In the genomic region with DNA sequence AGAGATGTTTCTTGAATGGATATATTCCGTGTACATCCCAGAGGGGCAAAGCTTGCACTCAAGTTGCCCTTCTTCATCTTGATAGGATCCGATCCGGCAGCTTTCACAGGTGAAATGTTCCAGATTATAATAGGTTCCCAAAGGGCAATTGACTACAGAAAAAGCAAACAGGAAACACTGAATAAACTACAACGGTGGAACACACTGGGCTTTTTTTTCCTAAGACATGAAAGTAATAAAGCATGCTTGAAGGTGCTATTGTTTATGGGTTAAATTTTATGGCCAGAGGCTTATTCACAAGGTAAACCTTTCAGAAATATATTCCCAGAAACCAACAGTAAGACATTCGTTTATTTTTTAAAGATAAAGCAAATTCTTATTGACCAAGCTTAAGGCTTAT, we compare ENCODE assay signal across 25 cellular contexts.
"Had no signal": no experiment of that assay in that cellular context is flagged by ENCODE, and none has a peak within 500 bp of the region (broad histone marks: within the 10 kb centered on the region; RNA-seq: fewer than 3 reads in every experiment).

No MANE protein-coding gene starts in this region.

- H3K36me3 ChIP-seq: left ventricle myocardium inferior, neutrophil, right atrium auricular region, right lobe of liver, thyroid gland, transverse colon, upper lobe of left lung, vagina had no signal

- H3K4me1 ChIP-seq: left ventricle myocardium inferior, parathyroid adenoma, psoas muscle, right atrium auricular region, right lobe of liver, stomach, testis, thyroid gland, upper lobe of left lung, vagina had no signal

- DNase-seq: hypothalamus; immature natural killer cell; kidney; left ventricle myocardium inferior; midbrain; naive thymus-derived CD8-positive, alpha-beta T cell; occipital lobe; psoas muscle; right lobe of liver; stimulated activated CD4-positive, alpha-beta T cell treated with anti-CD3 and anti-CD28 coated beads, Interleukin-1b, Interleukin-23, amount 100 ng/mL, for 48 hours; stimulated activated CD4-positive, alpha-beta T cell treated with anti-CD3 and anti-CD28 coated beads, Interleukin-2, amount 100 ng/mL, for 48 hours; stimulated activated CD4-positive, alpha-beta T cell treated with anti-CD3 and anti-CD28 coated beads, Interleukin-4, amount 100 ng/mL, for 4 hours; stimulated activated CD8-positive, alpha-beta memory T cell treated with anti-CD3 and anti-CD28 coated beads, Interleukin-4, amount 100 ng/mL, for 48 hours; stimulated activated naive CD4-positive, alpha-beta T cell treated with Interleukin-2 at 50 U/mL for 16 hours; stomach; testis; thyroid gland; transverse colon; upper lobe of left lung had no signal

- H3K79me2 ChIP-seq: parathyroid adenoma had no signal

- H3K27me3 ChIP-seq: neutrophil, right atrium auricular region, right lobe of liver, stomach, testis, thyroid gland, transverse colon, upper lobe of left lung, vagina had no signal

- H3K27ac ChIP-seq: left ventricle myocardium inferior, neutrophil, parathyroid adenoma, psoas muscle, right atrium auricular region, right lobe of liver, stomach, testis, thyroid gland, transverse colon, upper lobe of left lung, vagina had no signal

- H3K4me3 ChIP-seq: left ventricle myocardium inferior, lung, psoas muscle, right atrium auricular region, right lobe of liver, smooth muscle cell, stomach, testis, thyroid gland, transverse colon, upper lobe of left lung, vagina had no signal

- H3K9ac ChIP-seq: parathyroid adenoma had no signal

- H3K4me2 ChIP-seq: smooth muscle cell had no signal
